Comparison of ENCODE assay signal across 8 cellular contexts in the genomic region with DNA sequence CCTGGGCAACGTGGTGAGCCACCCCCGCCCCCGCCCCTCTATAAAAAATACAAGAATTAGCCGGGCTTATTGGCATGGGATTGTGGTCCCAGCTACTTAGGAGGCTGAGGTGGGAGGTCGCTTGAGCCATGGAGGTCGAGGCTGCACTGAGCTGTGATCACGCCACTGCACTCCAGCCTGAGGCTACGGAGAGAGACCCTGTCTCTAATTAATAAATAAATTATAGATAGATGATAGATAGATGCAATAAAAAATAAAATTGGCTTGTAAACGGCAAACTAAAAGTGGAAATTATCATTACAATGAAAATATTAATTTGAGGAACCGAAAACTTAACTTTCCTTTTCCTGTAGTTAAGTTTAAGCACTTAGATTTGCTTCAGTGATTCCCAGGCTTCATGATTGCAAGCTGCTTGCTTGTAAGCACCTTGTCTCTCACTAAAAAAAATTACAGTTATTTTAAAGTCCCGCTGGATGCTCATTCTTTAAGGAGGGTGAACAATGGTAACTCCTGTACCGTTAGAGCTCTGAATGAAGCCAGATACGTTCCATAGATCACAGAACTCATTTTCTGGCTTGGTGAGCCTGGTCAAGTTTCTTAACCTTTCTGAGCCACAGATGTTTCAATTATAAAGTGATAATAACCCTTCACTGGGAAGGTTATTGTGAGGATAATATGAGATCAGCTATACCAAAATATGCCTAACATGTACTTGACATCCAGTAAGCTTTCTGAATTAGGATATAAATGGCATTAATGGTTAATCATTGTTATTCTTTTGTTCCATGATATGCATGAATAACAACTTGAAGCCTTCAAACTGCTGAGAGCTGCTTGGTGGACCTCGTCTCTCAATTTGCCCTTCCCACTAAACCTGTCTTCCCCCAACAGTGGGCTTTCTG. TPM values are rescaled to one million over a fixed set of nuclear protein-coding genes. Genes with fewer than 3 reads are reported as not detected.
DNase-seq lines count a peak whose midpoint lies in the region; ATAC-seq and TF ChIP-seq lines count a peak whose summit lies in the region.

No MANE protein-coding gene starts in this region.

- no peaks in the 10 kb centered on the region for H3K4me1 ChIP-seq in ascending aorta
- peaks cover 14% of the 10 kb centered on the region for H3K4me1 ChIP-seq in lower lobe of right lung
- H3K4me1 ChIP-seq in aorta (ENCODE audit: control insufficient read depth in 1 of 2, insufficient read depth in 2 of 2, low read length in 2 of 2) = no peaks in the 10 kb centered on the region

- peaks cover 30% of the 10 kb centered on the region for H3K4me1 Mint-ChIP-seq in stimulated activated naive CD8-positive, alpha-beta T cell treated with anti-CD3 and anti-CD28 coated beads, Interleukin-15, Interleukin-2, amounts not matched to agents 100 ng/mL and 50 ng/mL, for 24 hours (ENCODE audit: low read depth)

- DNase-seq in stimulated activated naive CD8-positive, alpha-beta T cell treated with anti-CD3 and anti-CD28 coated beads, Interleukin-15, Interleukin-2, amounts not matched to agents 100 U/mL and 50 U/mL, for 24 hours = no peak
- DNase-seq in ascending aorta (ENCODE audit: low spot score in 2 of 2) = no peak
- DNase-seq in lower lobe of right lung = no peak
- no peak for DNase-seq in aorta
- no peak for DNase-seq in NCI-H2107 treated with DMSO at 0.1 percent for 48 hours (lab: John Stamatoyannopoulos, UW; ENCODE audit: unreplicated experiment)

- H3K36me3 ChIP-seq in ascending aorta (no peaks in the 10 kb centered on the region), lower lobe of right lung (no peaks in the 10 kb centered on the region), aorta (ENCODE audit: control insufficient read depth in 1 of 2, insufficient read depth in 2 of 2, low read length in 1 of 2) (no peaks in the 10 kb centered on the region)

- no peaks in the 10 kb centered on the region for H3K27me3 ChIP-seq in ascending aorta
- H3K27me3 ChIP-seq in lower lobe of right lung (ENCODE audit: low read depth) = no peaks in the 10 kb centered on the region
- H3K27me3 ChIP-seq in aorta (ENCODE audit: control insufficient read depth in 1 of 2, insufficient read depth in 2 of 2, low read length in 1 of 2) = no peaks in the 10 kb centered on the region

- intact Hi-C loops in ascending aorta (cut with DNase I) = loop anchor here (1.0 to 2.0 kb wide), 3 partner anchors 10 to 252 kb away; partner anchors contain the start of genes ATP8B1 and NARS1
- intact Hi-C loops in lower lobe of right lung (cut with DNase I) = no loop called here
- intact Hi-C loops in aorta (cut with DNase I) = loop anchor here in 1 of 2 donors (10.0 kb wide), 1 partner anchor 254 kb away; no protein-coding TSS in a partner anchor

- no peak for ATAC-seq in stimulated activated naive CD8-positive, alpha-beta T cell treated with anti-CD3 and anti-CD28 coated beads, Interleukin-15, Interleukin-2, amounts not matched to agents 100 U/mL and 50 U/mL, for 24 hours
- ATAC-seq in HG03139 (IDR thresholded peaks at IDR 0.05; ENCODE audit: unreplicated experiment) (peak; percentile 8), lower lobe of right lung (no peak), aorta (ENCODE audit: low FRiP score) (no peak), GM19397 (IDR thresholded peaks at IDR 0.05; ENCODE audit: unreplicated experiment) (no peak)

- TF ChIP-seq CTCF in ascending aorta (IDR thresholded peaks at IDR 0.05) (no peak), lower lobe of right lung (IDR thresholded peaks at IDR 0.05) (no peak)

- H3K36me3 Mint-ChIP-seq in stimulated activated naive CD8-positive, alpha-beta T cell treated with anti-CD3 and anti-CD28 coated beads, Interleukin-15, Interleukin-2, amounts not matched to agents 100 ng/mL and 50 ng/mL, for 24 hours (ENCODE audit: low read depth) = peaks cover 4% of the 10 kb centered on the region

- H3K27ac ChIP-seq in ascending aorta (peak overlapping the region; percentile 58 to 71), lower lobe of right lung (peak overlapping the region; percentile 80), aorta (ENCODE audit: low read depth in 1 of 2, low read length in 2 of 2) (no peak overlapping the region)

- H3K9me3 Mint-ChIP-seq in stimulated activated naive CD8-positive, alpha-beta T cell treated with anti-CD3 and anti-CD28 coated beads, Interleukin-15, Interleukin-2, amounts not matched to agents 100 ng/mL and 50 ng/mL, for 24 hours = no peaks in the 10 kb centered on the region

- WGBS in aorta, 2 donors = 42 to 43% methylated on average over 14 of the region's 14 CpGs

- H3K27me3 Mint-ChIP-seq in stimulated activated naive CD8-positive, alpha-beta T cell treated with anti-CD3 and anti-CD28 coated beads, Interleukin-15, Interleukin-2, amounts not matched to agents 100 ng/mL and 50 ng/mL, for 24 hours = no peaks in the 10 kb centered on the region

- H3K27ac Mint-ChIP-seq in stimulated activated naive CD8-positive, alpha-beta T cell treated with anti-CD3 and anti-CD28 coated beads, Interleukin-15, Interleukin-2, amounts not matched to agents 100 ng/mL and 50 ng/mL, for 24 hours = peak overlapping the region; percentile 97

- H3K9me3 ChIP-seq in ascending aorta (no peaks in the 10 kb centered on the region), lower lobe of right lung (no peaks in the 10 kb centered on the region), aorta (ENCODE audit: control insufficient read depth, low read length) (no peaks in the 10 kb centered on the region)

- H3K4me3 ChIP-seq in ascending aorta = peak overlapping the region; percentile 67 to 90
- peak overlapping the region; percentile 60 for H3K4me3 ChIP-seq in lower lobe of right lung
- H3K4me3 ChIP-seq in aorta (ENCODE audit: low read length in 2 of 2) = peak overlapping the region; percentile 14 to 42

- H3K4me3 Mint-ChIP-seq in stimulated activated naive CD8-positive, alpha-beta T cell treated with anti-CD3 and anti-CD28 coated beads, Interleukin-15, Interleukin-2, amounts not matched to agents 100 ng/mL and 50 ng/mL, for 24 hours = peak overlapping the region; percentile 94

RNA-seq across cellular contexts. Expression of gene NARS1, which starts 9.4 kb away (rescaled TPM):
- 44.0 TPM for total RNA-seq in ascending aorta
- 94.8 TPM for total RNA-seq in lower lobe of right lung
- 10 to 100 TPM; 67.3 to 77.3 TPM for total RNA-seq in aorta
- 10 to 100 TPM; 61.8 to 65.0 TPM for polyA plus RNA-seq in aorta

RNA-seq across cellular contexts. Expression of gene FECH, which starts 44.5 kb away (rescaled TPM):
- total RNA-seq in ascending aorta (33.0 TPM), lower lobe of right lung (25.7 TPM), aorta (10 to 100 TPM; 13.5 to 21.9 TPM)
- 10 to 100 TPM; 11.7 to 13.6 TPM for polyA plus RNA-seq in aorta

Comparison
In these comparisons a context has a peak if more than half of its experiments do, and no peak if none do; other contexts are left out.
1. H3K27ac ChIP-seq: peak in ascending aorta (2 of 2) and lower lobe of right lung (single experiment); none in aorta (0 of 2).
2. H3K4me3 ChIP-seq: peak in every context shown above with its lines; median percentile 78 in ascending aorta; 60 in lower lobe of right lung; 28 in aorta.